Comparison of ENCODE assay signal across 1 cellular context in genomic region chr6:135261872-135262725, GRCh38.
TF ChIP-seq lines count a peak whose summit lies in the region.

No MANE protein-coding gene starts in this region.

TF ChIP-seq in K562, 482 proteins besides CTCF, POLR2A, EP300 and RAD21 (continued from another document and continues in another):
- TF ChIP-seq, protein P1, sequence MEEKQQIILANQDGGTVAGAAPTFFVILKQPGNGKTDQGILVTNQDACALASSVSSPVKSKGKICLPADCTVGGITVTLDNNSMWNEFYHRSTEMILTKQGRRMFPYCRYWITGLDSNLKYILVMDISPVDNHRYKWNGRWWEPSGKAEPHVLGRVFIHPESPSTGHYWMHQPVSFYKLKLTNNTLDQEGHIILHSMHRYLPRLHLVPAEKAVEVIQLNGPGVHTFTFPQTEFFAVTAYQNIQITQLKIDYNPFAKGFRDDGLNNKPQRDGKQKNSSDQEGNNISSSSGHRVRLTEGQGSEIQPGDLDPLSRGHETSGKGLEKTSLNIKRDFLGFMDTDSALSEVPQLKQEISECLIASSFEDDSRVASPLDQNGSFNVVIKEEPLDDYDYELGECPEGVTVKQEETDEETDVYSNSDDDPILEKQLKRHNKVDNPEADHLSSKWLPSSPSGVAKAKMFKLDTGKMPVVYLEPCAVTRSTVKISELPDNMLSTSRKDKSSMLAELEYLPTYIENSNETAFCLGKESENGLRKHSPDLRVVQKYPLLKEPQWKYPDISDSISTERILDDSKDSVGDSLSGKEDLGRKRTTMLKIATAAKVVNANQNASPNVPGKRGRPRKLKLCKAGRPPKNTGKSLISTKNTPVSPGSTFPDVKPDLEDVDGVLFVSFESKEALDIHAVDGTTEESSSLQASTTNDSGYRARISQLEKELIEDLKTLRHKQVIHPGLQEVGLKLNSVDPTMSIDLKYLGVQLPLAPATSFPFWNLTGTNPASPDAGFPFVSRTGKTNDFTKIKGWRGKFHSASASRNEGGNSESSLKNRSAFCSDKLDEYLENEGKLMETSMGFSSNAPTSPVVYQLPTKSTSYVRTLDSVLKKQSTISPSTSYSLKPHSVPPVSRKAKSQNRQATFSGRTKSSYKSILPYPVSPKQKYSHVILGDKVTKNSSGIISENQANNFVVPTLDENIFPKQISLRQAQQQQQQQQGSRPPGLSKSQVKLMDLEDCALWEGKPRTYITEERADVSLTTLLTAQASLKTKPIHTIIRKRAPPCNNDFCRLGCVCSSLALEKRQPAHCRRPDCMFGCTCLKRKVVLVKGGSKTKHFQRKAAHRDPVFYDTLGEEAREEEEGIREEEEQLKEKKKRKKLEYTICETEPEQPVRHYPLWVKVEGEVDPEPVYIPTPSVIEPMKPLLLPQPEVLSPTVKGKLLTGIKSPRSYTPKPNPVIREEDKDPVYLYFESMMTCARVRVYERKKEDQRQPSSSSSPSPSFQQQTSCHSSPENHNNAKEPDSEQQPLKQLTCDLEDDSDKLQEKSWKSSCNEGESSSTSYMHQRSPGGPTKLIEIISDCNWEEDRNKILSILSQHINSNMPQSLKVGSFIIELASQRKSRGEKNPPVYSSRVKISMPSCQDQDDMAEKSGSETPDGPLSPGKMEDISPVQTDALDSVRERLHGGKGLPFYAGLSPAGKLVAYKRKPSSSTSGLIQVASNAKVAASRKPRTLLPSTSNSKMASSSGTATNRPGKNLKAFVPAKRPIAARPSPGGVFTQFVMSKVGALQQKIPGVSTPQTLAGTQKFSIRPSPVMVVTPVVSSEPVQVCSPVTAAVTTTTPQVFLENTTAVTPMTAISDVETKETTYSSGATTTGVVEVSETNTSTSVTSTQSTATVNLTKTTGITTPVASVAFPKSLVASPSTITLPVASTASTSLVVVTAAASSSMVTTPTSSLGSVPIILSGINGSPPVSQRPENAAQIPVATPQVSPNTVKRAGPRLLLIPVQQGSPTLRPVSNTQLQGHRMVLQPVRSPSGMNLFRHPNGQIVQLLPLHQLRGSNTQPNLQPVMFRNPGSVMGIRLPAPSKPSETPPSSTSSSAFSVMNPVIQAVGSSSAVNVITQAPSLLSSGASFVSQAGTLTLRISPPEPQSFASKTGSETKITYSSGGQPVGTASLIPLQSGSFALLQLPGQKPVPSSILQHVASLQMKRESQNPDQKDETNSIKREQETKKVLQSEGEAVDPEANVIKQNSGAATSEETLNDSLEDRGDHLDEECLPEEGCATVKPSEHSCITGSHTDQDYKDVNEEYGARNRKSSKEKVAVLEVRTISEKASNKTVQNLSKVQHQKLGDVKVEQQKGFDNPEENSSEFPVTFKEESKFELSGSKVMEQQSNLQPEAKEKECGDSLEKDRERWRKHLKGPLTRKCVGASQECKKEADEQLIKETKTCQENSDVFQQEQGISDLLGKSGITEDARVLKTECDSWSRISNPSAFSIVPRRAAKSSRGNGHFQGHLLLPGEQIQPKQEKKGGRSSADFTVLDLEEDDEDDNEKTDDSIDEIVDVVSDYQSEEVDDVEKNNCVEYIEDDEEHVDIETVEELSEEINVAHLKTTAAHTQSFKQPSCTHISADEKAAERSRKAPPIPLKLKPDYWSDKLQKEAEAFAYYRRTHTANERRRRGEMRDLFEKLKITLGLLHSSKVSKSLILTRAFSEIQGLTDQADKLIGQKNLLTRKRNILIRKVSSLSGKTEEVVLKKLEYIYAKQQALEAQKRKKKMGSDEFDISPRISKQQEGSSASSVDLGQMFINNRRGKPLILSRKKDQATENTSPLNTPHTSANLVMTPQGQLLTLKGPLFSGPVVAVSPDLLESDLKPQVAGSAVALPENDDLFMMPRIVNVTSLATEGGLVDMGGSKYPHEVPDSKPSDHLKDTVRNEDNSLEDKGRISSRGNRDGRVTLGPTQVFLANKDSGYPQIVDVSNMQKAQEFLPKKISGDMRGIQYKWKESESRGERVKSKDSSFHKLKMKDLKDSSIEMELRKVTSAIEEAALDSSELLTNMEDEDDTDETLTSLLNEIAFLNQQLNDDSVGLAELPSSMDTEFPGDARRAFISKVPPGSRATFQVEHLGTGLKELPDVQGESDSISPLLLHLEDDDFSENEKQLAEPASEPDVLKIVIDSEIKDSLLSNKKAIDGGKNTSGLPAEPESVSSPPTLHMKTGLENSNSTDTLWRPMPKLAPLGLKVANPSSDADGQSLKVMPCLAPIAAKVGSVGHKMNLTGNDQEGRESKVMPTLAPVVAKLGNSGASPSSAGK (IDR thresholded peaks at IDR 0.05): peak; percentile 96
- TF ChIP-seq HDAC2 (IDR thresholded peaks at IDR 0.05) (0 out of 2 replicates have a peak, but pooled peaks have one; percentile 18), CREB1 (IDR thresholded peaks at IDR 0.05) (no peak), CREB1 (CRISPR knock-in tag; IDR thresholded peaks at IDR 0.05) (no peak), ZNF395 (CRISPR knock-in tag; IDR thresholded peaks at IDR 0.05) (peak; percentile 59; the same call in 1 of the 2 replicates), ERF (CRISPR knock-in tag; IDR thresholded peaks at IDR 0.05) (0 out of 2 replicates have a peak, but pooled peaks have one; percentile 33), THRAP3 (IDR thresholded peaks at IDR 0.05; ENCODE audit: borderline replicate concordance) (no peak), ID3 (CRISPR knock-in tag; IDR thresholded peaks at IDR 0.05) (no peak), ID3 (tag; IDR thresholded peaks at IDR 0.05) (0 out of 2 replicates have a peak, but pooled peaks have one; percentile 17), RBM17 (IDR thresholded peaks at IDR 0.05; ENCODE audit: borderline replicate concordance, low read depth, low read length) (no peak), SMARCA4 (IDR thresholded peaks at IDR 0.05) (0 out of 2 replicates have a peak, but pooled peaks have one; percentile 32), TAL1 (IDR thresholded peaks at IDR 0.05) (peak; percentile 54), ZNF431 (CRISPR knock-in tag; IDR thresholded peaks at IDR 0.05) (peak; percentile 40; the same call in 1 of the 2 replicates), CXXC5 (CRISPR knock-in tag; IDR thresholded peaks at IDR 0.05) (peak; percentile 84), CCNT2 (IDR thresholded peaks at IDR 0.05; ENCODE audit: borderline replicate concordance, extremely low read depth, insufficient read length, low read depth, low read length) (peak; percentile 29), SPI1 (IDR thresholded peaks at IDR 0.05; ENCODE audit: borderline replicate concordance, low read depth, low read length) (peak; percentile 19; the same call in 1 of the 2 replicates), ZNF583 (CRISPR knock-in tag; IDR thresholded peaks at IDR 0.05) (peak; percentile 28; the same call in 1 of the 2 replicates), GTF2E2 (tag; IDR thresholded peaks at IDR 0.05) (no peak), NEUROD1 (IDR thresholded peaks at IDR 0.05; ENCODE audit: borderline replicate concordance, low read depth, low read length, partially characterized antibody) (peak; percentile 13), BHLHE40 (IDR thresholded peaks at IDR 0.05; ENCODE audit: low read length) (peak; percentile 88), MEF2D (tag; conservative IDR thresholded peaks at IDR 0.05; ENCODE audit: low read depth) (peak; percentile 88), ARHGAP35 (IDR thresholded peaks at IDR 0.05; ENCODE audit: partially characterized antibody) (no peak), ESRRB (CRISPR knock-in tag; IDR thresholded peaks at IDR 0.05; ENCODE audit: borderline replicate concordance) (no peak), PPARD (CRISPR knock-in tag; IDR thresholded peaks at IDR 0.05) (no peak)
- TF ChIP-seq, protein P2, sequence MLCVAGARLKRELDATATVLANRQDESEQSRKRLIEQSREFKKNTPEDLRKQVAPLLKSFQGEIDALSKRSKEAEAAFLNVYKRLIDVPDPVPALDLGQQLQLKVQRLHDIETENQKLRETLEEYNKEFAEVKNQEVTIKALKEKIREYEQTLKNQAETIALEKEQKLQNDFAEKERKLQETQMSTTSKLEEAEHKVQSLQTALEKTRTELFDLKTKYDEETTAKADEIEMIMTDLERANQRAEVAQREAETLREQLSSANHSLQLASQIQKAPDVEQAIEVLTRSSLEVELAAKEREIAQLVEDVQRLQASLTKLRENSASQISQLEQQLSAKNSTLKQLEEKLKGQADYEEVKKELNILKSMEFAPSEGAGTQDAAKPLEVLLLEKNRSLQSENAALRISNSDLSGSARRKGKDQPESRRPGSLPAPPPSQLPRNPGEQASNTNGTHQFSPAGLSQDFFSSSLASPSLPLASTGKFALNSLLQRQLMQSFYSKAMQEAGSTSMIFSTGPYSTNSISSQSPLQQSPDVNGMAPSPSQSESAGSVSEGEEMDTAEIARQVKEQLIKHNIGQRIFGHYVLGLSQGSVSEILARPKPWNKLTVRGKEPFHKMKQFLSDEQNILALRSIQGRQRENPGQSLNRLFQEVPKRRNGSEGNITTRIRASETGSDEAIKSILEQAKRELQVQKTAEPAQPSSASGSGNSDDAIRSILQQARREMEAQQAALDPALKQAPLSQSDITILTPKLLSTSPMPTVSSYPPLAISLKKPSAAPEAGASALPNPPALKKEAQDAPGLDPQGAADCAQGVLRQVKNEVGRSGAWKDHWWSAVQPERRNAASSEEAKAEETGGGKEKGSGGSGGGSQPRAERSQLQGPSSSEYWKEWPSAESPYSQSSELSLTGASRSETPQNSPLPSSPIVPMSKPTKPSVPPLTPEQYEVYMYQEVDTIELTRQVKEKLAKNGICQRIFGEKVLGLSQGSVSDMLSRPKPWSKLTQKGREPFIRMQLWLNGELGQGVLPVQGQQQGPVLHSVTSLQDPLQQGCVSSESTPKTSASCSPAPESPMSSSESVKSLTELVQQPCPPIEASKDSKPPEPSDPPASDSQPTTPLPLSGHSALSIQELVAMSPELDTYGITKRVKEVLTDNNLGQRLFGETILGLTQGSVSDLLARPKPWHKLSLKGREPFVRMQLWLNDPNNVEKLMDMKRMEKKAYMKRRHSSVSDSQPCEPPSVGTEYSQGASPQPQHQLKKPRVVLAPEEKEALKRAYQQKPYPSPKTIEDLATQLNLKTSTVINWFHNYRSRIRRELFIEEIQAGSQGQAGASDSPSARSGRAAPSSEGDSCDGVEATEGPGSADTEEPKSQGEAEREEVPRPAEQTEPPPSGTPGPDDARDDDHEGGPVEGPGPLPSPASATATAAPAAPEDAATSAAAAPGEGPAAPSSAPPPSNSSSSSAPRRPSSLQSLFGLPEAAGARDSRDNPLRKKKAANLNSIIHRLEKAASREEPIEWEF (CRISPR knock-in tag; IDR thresholded peaks at IDR 0.05): no peak
- TF ChIP-seq, protein P3, sequence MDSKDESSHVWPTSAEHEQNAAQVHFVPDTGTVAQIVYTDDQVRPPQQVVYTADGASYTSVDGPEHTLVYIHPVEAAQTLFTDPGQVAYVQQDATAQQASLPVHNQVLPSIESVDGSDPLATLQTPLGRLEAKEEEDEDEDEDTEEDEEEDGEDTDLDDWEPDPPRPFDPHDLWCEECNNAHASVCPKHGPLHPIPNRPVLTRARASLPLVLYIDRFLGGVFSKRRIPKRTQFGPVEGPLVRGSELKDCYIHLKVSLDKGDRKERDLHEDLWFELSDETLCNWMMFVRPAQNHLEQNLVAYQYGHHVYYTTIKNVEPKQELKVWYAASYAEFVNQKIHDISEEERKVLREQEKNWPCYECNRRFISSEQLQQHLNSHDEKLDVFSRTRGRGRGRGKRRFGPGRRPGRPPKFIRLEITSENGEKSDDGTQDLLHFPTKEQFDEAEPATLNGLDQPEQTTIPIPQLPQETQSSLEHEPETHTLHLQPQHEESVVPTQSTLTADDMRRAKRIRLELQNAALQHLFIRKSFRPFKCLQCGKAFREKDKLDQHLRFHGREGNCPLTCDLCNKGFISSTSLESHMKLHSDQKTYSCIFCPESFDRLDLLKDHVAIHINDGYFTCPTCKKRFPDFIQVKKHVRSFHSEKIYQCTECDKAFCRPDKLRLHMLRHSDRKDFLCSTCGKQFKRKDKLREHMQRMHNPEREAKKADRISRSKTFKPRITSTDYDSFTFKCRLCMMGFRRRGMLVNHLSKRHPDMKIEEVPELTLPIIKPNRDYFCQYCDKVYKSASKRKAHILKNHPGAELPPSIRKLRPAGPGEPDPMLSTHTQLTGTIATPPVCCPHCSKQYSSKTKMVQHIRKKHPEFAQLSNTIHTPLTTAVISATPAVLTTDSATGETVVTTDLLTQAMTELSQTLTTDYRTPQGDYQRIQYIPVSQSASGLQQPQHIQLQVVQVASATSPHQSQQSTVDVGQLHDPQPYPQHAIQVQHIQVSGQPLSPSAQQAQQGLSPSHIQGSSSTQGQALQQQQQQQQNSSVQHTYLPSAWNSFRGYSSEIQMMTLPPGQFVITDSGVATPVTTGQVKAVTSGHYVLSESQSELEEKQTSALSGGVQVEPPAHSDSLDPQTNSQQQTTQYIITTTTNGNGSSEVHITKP (IDR thresholded peaks at IDR 0.05; ENCODE audit: partially characterized antibody): peak; percentile 33
- TF ChIP-seq, protein P4, sequence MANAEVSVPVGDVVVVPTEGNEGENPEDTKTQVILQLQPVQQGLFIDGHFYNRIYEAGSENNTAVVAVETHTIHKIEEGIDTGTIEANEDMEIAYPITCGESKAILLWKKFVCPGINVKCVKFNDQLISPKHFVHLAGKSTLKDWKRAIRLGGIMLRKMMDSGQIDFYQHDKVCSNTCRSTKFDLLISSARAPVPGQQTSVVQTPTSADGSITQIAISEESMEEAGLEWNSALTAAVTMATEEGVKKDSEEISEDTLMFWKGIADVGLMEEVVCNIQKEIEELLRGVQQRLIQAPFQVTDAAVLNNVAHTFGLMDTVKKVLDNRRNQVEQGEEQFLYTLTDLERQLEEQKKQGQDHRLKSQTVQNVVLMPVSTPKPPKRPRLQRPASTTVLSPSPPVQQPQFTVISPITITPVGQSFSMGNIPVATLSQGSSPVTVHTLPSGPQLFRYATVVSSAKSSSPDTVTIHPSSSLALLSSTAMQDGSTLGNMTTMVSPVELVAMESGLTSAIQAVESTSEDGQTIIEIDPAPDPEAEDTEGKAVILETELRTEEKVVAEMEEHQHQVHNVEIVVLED (CRISPR knock-in tag; IDR thresholded peaks at IDR 0.05): 0 out of 2 replicates have a peak, but pooled peaks have one; percentile 6
- TF ChIP-seq, protein P5, sequence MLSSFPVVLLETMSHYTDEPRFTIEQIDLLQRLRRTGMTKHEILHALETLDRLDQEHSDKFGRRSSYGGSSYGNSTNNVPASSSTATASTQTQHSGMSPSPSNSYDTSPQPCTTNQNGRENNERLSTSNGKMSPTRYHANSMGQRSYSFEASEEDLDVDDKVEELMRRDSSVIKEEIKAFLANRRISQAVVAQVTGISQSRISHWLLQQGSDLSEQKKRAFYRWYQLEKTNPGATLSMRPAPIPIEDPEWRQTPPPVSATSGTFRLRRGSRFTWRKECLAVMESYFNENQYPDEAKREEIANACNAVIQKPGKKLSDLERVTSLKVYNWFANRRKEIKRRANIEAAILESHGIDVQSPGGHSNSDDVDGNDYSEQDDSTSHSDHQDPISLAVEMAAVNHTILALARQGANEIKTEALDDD (IDR thresholded peaks at IDR 0.05): peak; percentile 69
- TF ChIP-seq, protein P6, sequence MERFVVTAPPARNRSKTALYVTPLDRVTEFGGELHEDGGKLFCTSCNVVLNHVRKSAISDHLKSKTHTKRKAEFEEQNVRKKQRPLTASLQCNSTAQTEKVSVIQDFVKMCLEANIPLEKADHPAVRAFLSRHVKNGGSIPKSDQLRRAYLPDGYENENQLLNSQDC (CRISPR knock-in tag; IDR thresholded peaks at IDR 0.05): no peak
